12 cellular contexts compared by ENCODE assay signal in the genomic region with DNA sequence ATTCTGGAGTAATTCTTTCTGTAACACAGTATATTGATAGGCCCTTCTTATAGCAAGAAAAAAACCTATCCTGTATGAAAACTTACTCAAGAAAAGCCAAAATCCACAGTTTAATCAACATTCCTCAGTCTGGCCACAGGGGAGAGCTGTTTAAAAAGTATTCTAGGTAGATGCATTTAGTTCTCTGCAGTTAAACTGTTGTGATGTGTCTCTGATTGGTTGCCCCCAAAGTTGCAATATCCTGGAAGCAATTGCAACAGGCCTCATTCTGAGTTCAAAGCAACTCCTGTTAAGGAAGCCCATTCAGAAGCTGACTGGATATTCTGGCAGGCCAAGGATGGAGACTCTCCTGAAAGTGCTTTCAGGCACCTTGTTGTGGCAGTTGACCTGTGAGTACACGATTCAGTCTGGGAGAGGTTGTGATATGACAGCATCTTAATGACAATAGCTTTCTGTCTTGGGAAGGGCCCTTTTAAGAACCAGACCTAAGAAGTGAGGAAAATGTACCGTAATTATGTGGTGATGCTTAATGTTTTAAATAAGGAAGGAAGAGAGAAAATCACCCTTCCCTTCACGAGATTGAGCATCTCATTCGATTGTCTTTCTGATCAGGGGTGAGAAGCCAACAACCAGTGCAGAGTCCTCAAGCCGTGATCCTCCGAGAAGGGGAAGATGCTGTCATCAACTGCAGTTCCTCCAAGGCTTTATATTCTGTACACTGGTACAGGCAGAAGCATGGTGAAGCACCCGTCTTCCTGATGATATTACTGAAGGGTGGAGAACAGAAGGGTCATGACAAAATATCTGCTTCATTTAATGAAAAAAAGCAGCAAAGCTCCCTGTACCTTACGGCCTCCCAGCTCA.
A peak's percentile ranks its signal among the peaks of the same experiment; 100 is the strongest.
DNase-seq lines count a peak whose midpoint lies in the region; TF ChIP-seq lines count a peak whose summit lies in the region.
"Had no signal": no experiment of that assay in that cellular context is flagged by ENCODE, and none has a peak within 500 bp of the region (broad histone marks: within the 10 kb centered on the region; RNA-seq: fewer than 3 reads in every experiment).

No MANE protein-coding gene starts in this region.

- H3K27me3 ChIP-seq in mesenchymal stem cell (ENCODE audit: control insufficient read depth in 1 of 2, insufficient read depth in 1 of 2, low read length in 2 of 2) = peaks cover 0 to 17% of the 10 kb centered on the region in 2 experiments
- no peaks in the 10 kb centered on the region for H3K27me3 ChIP-seq in spleen (replicated peaks in 1 of 7)

- no peak overlapping the region for H3K14ac ChIP-seq in mesenchymal stem cell (ENCODE audit: low read length in 2 of 2)

- TF ChIP-seq POLR2A in NB4 (IDR thresholded peaks at IDR 0.05; ENCODE audit: extremely low read depth, insufficient read length) = no peak
- no peak for TF ChIP-seq POLR2A in spleen (IDR thresholded peaks at IDR 0.05)

- WGBS in mesenchymal stem cell = 91% methylated on average over 8 of the region's 8 CpGs
- 72 to 85% (median 76%) methylated on average over 8 of the region's 8 CpGs for WGBS in spleen, 5 donors

- DNase-seq in SIG-M5 treated with dmso at 0.1 percent for 504 hours (lab: John Stamatoyannopoulos, UW; ENCODE audit: unreplicated experiment) = peak; percentile 31
- DNase-seq in SIG-M5 (lab: John Stamatoyannopoulos, UW) = no peak
- peak; percentile 25 for DNase-seq in NB4 (ENCODE audit: low read depth)
- DNase-seq in astrocyte of the spinal cord (ENCODE audit: low read depth, low spot score) = peak; percentile 41
- DNase-seq in mesenchymal stem cell = peak; percentile 28
- DNase-seq in iPS-NIHi11 (ENCODE audit: low spot score) = no peak
- DNase-seq in spleen = no peak
- DNase-seq in HT-29 (ENCODE audit: low spot score) = no peak
- DNase-seq: DMS79; HFFc6; NCI-H2171 treated with DMSO at 0.1 percent for 48 hours; stimulated activated CD4-positive, alpha-beta T cell treated with anti-CD3 and anti-CD28 coated beads, Interleukin-2, amount 100 ng/mL, for 48 hours had no signal

- H3K4me3 ChIP-seq in NB4 (ENCODE audit: low read depth, low read length) (no peak overlapping the region), astrocyte of the spinal cord (ENCODE audit: low read depth, low read length) (no peak overlapping the region), mesenchymal stem cell (ENCODE audit: insufficient read depth in 1 of 2, low read depth in 1 of 2, low read length in 2 of 2) (no peak overlapping the region), spleen (no peak overlapping the region)

- no peak overlapping the region for H2BK5ac ChIP-seq in mesenchymal stem cell (ENCODE audit: low read depth, low read length, poor library complexity, severe bottlenecking)

- no peak overlapping the region for H4K91ac ChIP-seq in mesenchymal stem cell (ENCODE audit: low read length)

- no peak overlapping the region for H3K9ac ChIP-seq in mesenchymal stem cell (ENCODE audit: low read length)

- in situ Hi-C loops in astrocyte of the spinal cord (cut with HindIII; ENCODE audit: low sequenced_read_pairs) = no loop called here

- no peak overlapping the region for H2BK120ac ChIP-seq in mesenchymal stem cell (ENCODE audit: low read depth, low read length)

- H3K27ac ChIP-seq in mesenchymal stem cell (ENCODE audit: low read length, poor library complexity, severe bottlenecking) (no peak overlapping the region), spleen (no peak overlapping the region)

- no peak for TF ChIP-seq CTCF in NB4 (IDR thresholded peaks at IDR 0.05; ENCODE audit: low read depth, low read length)
- peak; percentile 19 for TF ChIP-seq CTCF in astrocyte of the spinal cord (IDR thresholded peaks at IDR 0.05; ENCODE audit: low read depth, low read length)
- TF ChIP-seq CTCF in spleen (IDR thresholded peaks at IDR 0.05 in 8 of 11, conservative IDR thresholded peaks at IDR 0.05 in 3 of 11) = no peak

- H3K18ac ChIP-seq in mesenchymal stem cell (ENCODE audit: low read depth in 1 of 2, low read length in 2 of 2) = no peak overlapping the region

- H3K79me1 ChIP-seq in mesenchymal stem cell (replicated peaks; ENCODE audit: low read length, poor library complexity, severe bottlenecking) = no peaks in the 10 kb centered on the region

- H4K8ac ChIP-seq in mesenchymal stem cell (ENCODE audit: low read length) = no peak overlapping the region

- H3K4ac ChIP-seq in mesenchymal stem cell (ENCODE audit: low read depth in 1 of 2, low read length in 2 of 2) = no peak overlapping the region

- no peak overlapping the region for H3K23ac ChIP-seq in mesenchymal stem cell (ENCODE audit: low read length in 2 of 2)

- H2BK12ac ChIP-seq in mesenchymal stem cell (ENCODE audit: low read length in 2 of 2) = no peak overlapping the region

- H2AFZ ChIP-seq in mesenchymal stem cell (ENCODE audit: low read depth, low read length) = no peak overlapping the region

- H2AK5ac ChIP-seq in mesenchymal stem cell (ENCODE audit: low read length, severe bottlenecking) = peak overlapping the region; percentile 50

- no peak overlapping the region for H2BK15ac ChIP-seq in mesenchymal stem cell (ENCODE audit: low read depth, poor library complexity, severe bottlenecking)

- intact Hi-C loops in spleen (cut with DNase I; ENCODE audit: low total_unique reads) = no loop called here

- H3K9me3 ChIP-seq in mesenchymal stem cell (ENCODE audit: control insufficient read depth, low read length) (no peaks in the 10 kb centered on the region), spleen (no peaks in the 10 kb centered on the region)

- no peak overlapping the region for H3K4me2 ChIP-seq in mesenchymal stem cell (ENCODE audit: low read length, poor library complexity, severe bottlenecking)

- no peaks in the 10 kb centered on the region for H3K36me3 ChIP-seq in mesenchymal stem cell (ENCODE audit: control insufficient read depth in 1 of 2, insufficient read depth in 2 of 2, low read depth in 1 of 2, low read length in 2 of 2)
- H3K36me3 ChIP-seq in spleen = no peaks in the 10 kb centered on the region

- H3K4me1 ChIP-seq in mesenchymal stem cell (ENCODE audit: control insufficient read depth, insufficient read depth, low read depth, low read length) (no peaks in the 10 kb centered on the region), spleen (no peaks in the 10 kb centered on the region)

Comparison
In these comparisons a context has a peak if more than half of its experiments do, and no peak if none do; other contexts are left out.
1. DNase-seq: peak in SIG-M5 treated with dmso at 0.1 percent for 504 hours (single experiment), NB4 (single experiment), astrocyte of the spinal cord (single experiment) and mesenchymal stem cell (single experiment); none in SIG-M5 (single experiment), iPS-NIHi11 (single experiment), spleen (single experiment) and HT-29 (single experiment).